ENCODE assay signal across 2 cellular contexts in genomic region chr1:59360170-59360569, GRCh38.
TF ChIP-seq lines count a peak whose summit lies in the region.

No MANE protein-coding gene starts in this region.

TF ChIP-seq in IMR-90, 13 proteins besides CTCF, POLR2A, EP300 and RAD21 (continued from another document):
- TF ChIP-seq ELK1 (IDR thresholded peaks at IDR 0.05; ENCODE audit: borderline replicate concordance, low read depth, low read length) = no peak
- no peak for TF ChIP-seq CHD1 (IDR thresholded peaks at IDR 0.05; ENCODE audit: low read depth, low read length)
- no peak for TF ChIP-seq MXI1 (IDR thresholded peaks at IDR 0.05; ENCODE audit: borderline replicate concordance, low read depth, low read length)
- TF ChIP-seq RCOR1 (IDR thresholded peaks at IDR 0.05; ENCODE audit: insufficient replicate concordance, low read length) = no peak
- TF ChIP-seq BHLHE40 (IDR thresholded peaks at IDR 0.05; ENCODE audit: low read depth, low read length) = no peak
- no peak for TF ChIP-seq RFX5 (IDR thresholded peaks at IDR 0.05; ENCODE audit: low read depth, low read length)
- TF ChIP-seq USF2 (IDR thresholded peaks at IDR 0.05; ENCODE audit: low read depth, low read length) = no peak
- no peak for TF ChIP-seq MAZ (IDR thresholded peaks at IDR 0.05; ENCODE audit: borderline replicate concordance, low read depth, low read length)
TF ChIP-seq in IMR-90: peak in this region for 0.

TF ChIP-seq in GM23338, 12 proteins besides CTCF, POLR2A, EP300 and RAD21 (continued from another document):
- TF ChIP-seq ZNF462 (CRISPR knock-in tag; IDR thresholded peaks at IDR 0.05) (no peak), EZH2phosphoT487 (IDR thresholded peaks at IDR 0.05; ENCODE audit: unreplicated experiment) (no peak), ETS1 (IDR thresholded peaks at IDR 0.05) (no peak), CREB1 (CRISPR knock-in tag; IDR thresholded peaks at IDR 0.05; ENCODE audit: low read depth) (no peak), JUNB (IDR thresholded peaks at IDR 0.05; ENCODE audit: unreplicated experiment) (no peak), STAT1 (IDR thresholded peaks at IDR 0.05; ENCODE audit: unreplicated experiment) (no peak), NANOG (IDR thresholded peaks at IDR 0.05; ENCODE audit: borderline replicate concordance) (no peak), ZNF114 (CRISPR knock-in tag; IDR thresholded peaks at IDR 0.05) (no peak), REST (IDR thresholded peaks at IDR 0.05; ENCODE audit: unreplicated experiment) (no peak)
TF ChIP-seq in GM23338: peak in this region for 0.
